8 cellular contexts compared by ENCODE assay signal in genomic region chr19:984165-984967, GRCh38. TPM values are rescaled to one million over a fixed set of nuclear protein-coding genes. Genes with fewer than 3 reads are reported as not detected.
A peak's percentile ranks its signal among the peaks of the same experiment; 100 is the strongest.
DNase-seq lines count a peak whose midpoint lies in the region; ATAC-seq and TF ChIP-seq lines count a peak whose summit lies in the region.

TSS of gene WDR18 (plus strand) at chr19:984345. CDS start at chr19:984354, 9 bp downstream.

- H3K9me3 ChIP-seq in liver (ENCODE audit: control insufficient read depth in 4 of 4, low read length in 3 of 4) = no peaks in the 10 kb centered on the region

- H3K27me3 ChIP-seq in liver (ENCODE audit: control insufficient read depth in 4 of 4, insufficient read depth in 4 of 4, low read length in 3 of 4) = no peaks in the 10 kb centered on the region

- in situ Hi-C loops in ACHN (cut with HindIII; ENCODE audit: low pct_ligation_motif_present, low pct_unique_long_range_greater_than_20kb, low sequenced_read_pairs) = no loop called here

- peaks cover 0 to 11% (median 2%) of the 10 kb centered on the region in 4 donors for H3K36me3 ChIP-seq in liver (ENCODE audit: control insufficient read depth in 4 of 4, insufficient read depth in 3 of 4, low read depth in 1 of 4, low read length in 3 of 4)

- peak within 1 kb of the TSS; percentile 55 to 56 for H3K9ac ChIP-seq in liver (ENCODE audit: low read depth in 1 of 2, low read length in 2 of 2)

- peak; percentile 79 for ATAC-seq in GM18867 (IDR thresholded peaks at IDR 0.05; ENCODE audit: unreplicated experiment)
- peak; percentile 73 for ATAC-seq in HG03442 (IDR thresholded peaks at IDR 0.05; ENCODE audit: unreplicated experiment)

- 1% methylated on average over 78 of the region's 78 CpGs for WGBS in liver

- peak within 1 kb of the TSS; percentile 86 to 87 (median 86) for H3K4me3 ChIP-seq in liver (ENCODE audit: low read depth in 1 of 3, low read length in 3 of 3)

- TF ChIP-seq CTCF in liver (IDR thresholded peaks at IDR 0.05; ENCODE audit: low read depth, low read length, missing input control) = peak; percentile 27

- no peak for TF ChIP-seq RAD21 in liver (IDR thresholded peaks at IDR 0.05)

- DNase-seq in ACHN (peak; percentile 87), NCI-H526 (lab: John Stamatoyannopoulos, UW) (peak; percentile 35 to 89), dermis blood vessel endothelial cell (peak; percentile 93)
- peak; percentile 80 to 82 for DNase-seq in activated CD4-positive, alpha-beta T cell treated with anti-CD3 and anti-CD28 coated beads, Interleukin-2, amount 50 U/mL, for 4 hours
- DNase-seq in stimulated activated CD4-positive, alpha-beta T cell treated with anti-CD3 and anti-CD28 coated beads, Interleukin-4, amount 100 ng/mL, for 1 hour = peak; percentile 91

- peak within 1 kb of the TSS; percentile 66 to 78 for H3K27ac ChIP-seq in liver (ENCODE audit: low read depth in 1 of 2, low read length in 2 of 2)

- peaks cover 11 to 39% (median 29%) of the 10 kb centered on the region in 4 donors for H3K4me1 ChIP-seq in liver (ENCODE audit: control insufficient read depth in 4 of 4, insufficient read depth in 4 of 4, low read length in 3 of 4)

TF ChIP-seq in liver, 16 proteins besides CTCF, POLR2A, EP300 and RAD21:
- TF ChIP-seq RXRA (IDR thresholded peaks at IDR 0.05) (no peak), NR2F2 (IDR thresholded peaks at IDR 0.05) (no peak), FOXA2 (IDR thresholded peaks at IDR 0.05) (no peak), GABPA (IDR thresholded peaks at IDR 0.05 in 1 of 2, conservative IDR thresholded peaks at IDR 0.05 in 1 of 2) (peak in 1 of 2 donors; percentile 88), YY1 (IDR thresholded peaks at IDR 0.05) (peak; percentile 99), SP1 (IDR thresholded peaks at IDR 0.05) (no peak), HNF4A (conservative IDR thresholded peaks at IDR 0.05) (no peak), EGR1 (IDR thresholded peaks at IDR 0.05; ENCODE audit: low read depth in 2 of 2) (no peak), FOXA1 (IDR thresholded peaks at IDR 0.05) (no peak), ATF3 (IDR thresholded peaks at IDR 0.05) (no peak), TAF1 (conservative IDR thresholded peaks at IDR 0.05) (no peak), HNF4G (IDR thresholded peaks at IDR 0.05) (no peak), JUND (IDR thresholded peaks at IDR 0.05) (no peak)
- TF ChIP-seq, protein P1, sequence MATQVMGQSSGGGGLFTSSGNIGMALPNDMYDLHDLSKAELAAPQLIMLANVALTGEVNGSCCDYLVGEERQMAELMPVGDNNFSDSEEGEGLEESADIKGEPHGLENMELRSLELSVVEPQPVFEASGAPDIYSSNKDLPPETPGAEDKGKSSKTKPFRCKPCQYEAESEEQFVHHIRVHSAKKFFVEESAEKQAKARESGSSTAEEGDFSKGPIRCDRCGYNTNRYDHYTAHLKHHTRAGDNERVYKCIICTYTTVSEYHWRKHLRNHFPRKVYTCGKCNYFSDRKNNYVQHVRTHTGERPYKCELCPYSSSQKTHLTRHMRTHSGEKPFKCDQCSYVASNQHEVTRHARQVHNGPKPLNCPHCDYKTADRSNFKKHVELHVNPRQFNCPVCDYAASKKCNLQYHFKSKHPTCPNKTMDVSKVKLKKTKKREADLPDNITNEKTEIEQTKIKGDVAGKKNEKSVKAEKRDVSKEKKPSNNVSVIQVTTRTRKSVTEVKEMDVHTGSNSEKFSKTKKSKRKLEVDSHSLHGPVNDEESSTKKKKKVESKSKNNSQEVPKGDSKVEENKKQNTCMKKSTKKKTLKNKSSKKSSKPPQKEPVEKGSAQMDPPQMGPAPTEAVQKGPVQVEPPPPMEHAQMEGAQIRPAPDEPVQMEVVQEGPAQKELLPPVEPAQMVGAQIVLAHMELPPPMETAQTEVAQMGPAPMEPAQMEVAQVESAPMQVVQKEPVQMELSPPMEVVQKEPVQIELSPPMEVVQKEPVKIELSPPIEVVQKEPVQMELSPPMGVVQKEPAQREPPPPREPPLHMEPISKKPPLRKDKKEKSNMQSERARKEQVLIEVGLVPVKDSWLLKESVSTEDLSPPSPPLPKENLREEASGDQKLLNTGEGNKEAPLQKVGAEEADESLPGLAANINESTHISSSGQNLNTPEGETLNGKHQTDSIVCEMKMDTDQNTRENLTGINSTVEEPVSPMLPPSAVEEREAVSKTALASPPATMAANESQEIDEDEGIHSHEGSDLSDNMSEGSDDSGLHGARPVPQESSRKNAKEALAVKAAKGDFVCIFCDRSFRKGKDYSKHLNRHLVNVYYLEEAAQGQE (IDR thresholded peaks at IDR 0.05) = no peak
- TF ChIP-seq, protein P2, sequence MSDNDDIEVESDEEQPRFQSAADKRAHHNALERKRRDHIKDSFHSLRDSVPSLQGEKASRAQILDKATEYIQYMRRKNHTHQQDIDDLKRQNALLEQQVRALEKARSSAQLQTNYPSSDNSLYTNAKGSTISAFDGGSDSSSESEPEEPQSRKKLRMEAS (IDR thresholded peaks at IDR 0.05) = no peak
- TF ChIP-seq, protein P3, sequence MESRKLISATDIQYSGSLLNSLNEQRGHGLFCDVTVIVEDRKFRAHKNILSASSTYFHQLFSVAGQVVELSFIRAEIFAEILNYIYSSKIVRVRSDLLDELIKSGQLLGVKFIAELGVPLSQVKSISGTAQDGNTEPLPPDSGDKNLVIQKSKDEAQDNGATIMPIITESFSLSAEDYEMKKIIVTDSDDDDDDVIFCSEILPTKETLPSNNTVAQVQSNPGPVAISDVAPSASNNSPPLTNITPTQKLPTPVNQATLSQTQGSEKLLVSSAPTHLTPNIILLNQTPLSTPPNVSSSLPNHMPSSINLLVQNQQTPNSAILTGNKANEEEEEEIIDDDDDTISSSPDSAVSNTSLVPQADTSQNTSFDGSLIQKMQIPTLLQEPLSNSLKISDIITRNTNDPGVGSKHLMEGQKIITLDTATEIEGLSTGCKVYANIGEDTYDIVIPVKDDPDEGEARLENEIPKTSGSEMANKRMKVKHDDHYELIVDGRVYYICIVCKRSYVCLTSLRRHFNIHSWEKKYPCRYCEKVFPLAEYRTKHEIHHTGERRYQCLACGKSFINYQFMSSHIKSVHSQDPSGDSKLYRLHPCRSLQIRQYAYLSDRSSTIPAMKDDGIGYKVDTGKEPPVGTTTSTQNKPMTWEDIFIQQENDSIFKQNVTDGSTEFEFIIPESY (IDR thresholded peaks at IDR 0.05) = no peak

RNA-seq across cellular contexts. Expression of gene WDR18, which starts in this region (rescaled TPM):
- total RNA-seq in dermis blood vessel endothelial cell (69.9 and 83.3 TPM in 2 replicates), liver (10 to 100 TPM; 24.3 to 41.7 TPM)
- polyA plus RNA-seq in liver = 10 to 100 TPM; 33.8 to 45.3 TPM

Comparison
In these comparisons a context has a peak if more than half of its experiments do, and no peak if none do; other contexts are left out.
1. Peak in every context shown above with its lines: DNase-seq, ATAC-seq, H3K4me3 ChIP-seq and H3K27ac ChIP-seq.